1 cellular context compared by ENCODE assay signal in genomic region chr2:241088376-241088775, GRCh38.
A peak's percentile ranks its signal among the peaks of the same experiment; 100 is the strongest.
TF ChIP-seq lines count a peak whose summit lies in the region.

No MANE protein-coding gene starts in this region.

TF ChIP-seq in GM12878, 131 proteins besides CTCF, POLR2A, EP300 and RAD21 (continued from another document and continues in another):
- TF ChIP-seq NFYA (IDR thresholded peaks at IDR 0.05; ENCODE audit: borderline replicate concordance, low read depth, low read length) = no peak
- TF ChIP-seq ZNF274 (IDR thresholded peaks at IDR 0.05; ENCODE audit: insufficient read depth, insufficient read length) = no peak
- TF ChIP-seq SIN3A (IDR thresholded peaks at IDR 0.05; ENCODE audit: low read depth, low read length) = no peak
- TF ChIP-seq ATF7 (IDR thresholded peaks at IDR 0.05; ENCODE audit: low read depth) = no peak
- TF ChIP-seq ZNF207 (IDR thresholded peaks at IDR 0.05; ENCODE audit: borderline replicate concordance) = no peak
- no peak for TF ChIP-seq EGR1 (IDR thresholded peaks at IDR 0.05; ENCODE audit: borderline replicate concordance in 1 of 2, low read depth in 2 of 2, low read length in 2 of 2)
- TF ChIP-seq GABPA (IDR thresholded peaks at IDR 0.05; ENCODE audit: low read depth) = 0 out of 2 replicates have a peak, but pooled peaks have one; percentile 24
- TF ChIP-seq ZNF24 (IDR thresholded peaks at IDR 0.05) = no peak
- TF ChIP-seq, protein P1, sequence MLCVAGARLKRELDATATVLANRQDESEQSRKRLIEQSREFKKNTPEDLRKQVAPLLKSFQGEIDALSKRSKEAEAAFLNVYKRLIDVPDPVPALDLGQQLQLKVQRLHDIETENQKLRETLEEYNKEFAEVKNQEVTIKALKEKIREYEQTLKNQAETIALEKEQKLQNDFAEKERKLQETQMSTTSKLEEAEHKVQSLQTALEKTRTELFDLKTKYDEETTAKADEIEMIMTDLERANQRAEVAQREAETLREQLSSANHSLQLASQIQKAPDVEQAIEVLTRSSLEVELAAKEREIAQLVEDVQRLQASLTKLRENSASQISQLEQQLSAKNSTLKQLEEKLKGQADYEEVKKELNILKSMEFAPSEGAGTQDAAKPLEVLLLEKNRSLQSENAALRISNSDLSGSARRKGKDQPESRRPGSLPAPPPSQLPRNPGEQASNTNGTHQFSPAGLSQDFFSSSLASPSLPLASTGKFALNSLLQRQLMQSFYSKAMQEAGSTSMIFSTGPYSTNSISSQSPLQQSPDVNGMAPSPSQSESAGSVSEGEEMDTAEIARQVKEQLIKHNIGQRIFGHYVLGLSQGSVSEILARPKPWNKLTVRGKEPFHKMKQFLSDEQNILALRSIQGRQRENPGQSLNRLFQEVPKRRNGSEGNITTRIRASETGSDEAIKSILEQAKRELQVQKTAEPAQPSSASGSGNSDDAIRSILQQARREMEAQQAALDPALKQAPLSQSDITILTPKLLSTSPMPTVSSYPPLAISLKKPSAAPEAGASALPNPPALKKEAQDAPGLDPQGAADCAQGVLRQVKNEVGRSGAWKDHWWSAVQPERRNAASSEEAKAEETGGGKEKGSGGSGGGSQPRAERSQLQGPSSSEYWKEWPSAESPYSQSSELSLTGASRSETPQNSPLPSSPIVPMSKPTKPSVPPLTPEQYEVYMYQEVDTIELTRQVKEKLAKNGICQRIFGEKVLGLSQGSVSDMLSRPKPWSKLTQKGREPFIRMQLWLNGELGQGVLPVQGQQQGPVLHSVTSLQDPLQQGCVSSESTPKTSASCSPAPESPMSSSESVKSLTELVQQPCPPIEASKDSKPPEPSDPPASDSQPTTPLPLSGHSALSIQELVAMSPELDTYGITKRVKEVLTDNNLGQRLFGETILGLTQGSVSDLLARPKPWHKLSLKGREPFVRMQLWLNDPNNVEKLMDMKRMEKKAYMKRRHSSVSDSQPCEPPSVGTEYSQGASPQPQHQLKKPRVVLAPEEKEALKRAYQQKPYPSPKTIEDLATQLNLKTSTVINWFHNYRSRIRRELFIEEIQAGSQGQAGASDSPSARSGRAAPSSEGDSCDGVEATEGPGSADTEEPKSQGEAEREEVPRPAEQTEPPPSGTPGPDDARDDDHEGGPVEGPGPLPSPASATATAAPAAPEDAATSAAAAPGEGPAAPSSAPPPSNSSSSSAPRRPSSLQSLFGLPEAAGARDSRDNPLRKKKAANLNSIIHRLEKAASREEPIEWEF (IDR thresholded peaks at IDR 0.05; ENCODE audit: insufficient replicate concordance, low read depth, low read length) = no peak
- no peak for TF ChIP-seq USF1 (IDR thresholded peaks at IDR 0.05; ENCODE audit: borderline replicate concordance, extremely low read length, insufficient read depth, low read depth, low read length)
- TF ChIP-seq JUNB (IDR thresholded peaks at IDR 0.05) = no peak
- no peak for TF ChIP-seq DPF2 (IDR thresholded peaks at IDR 0.05)
- no peak for TF ChIP-seq MYC (IDR thresholded peaks at IDR 0.05; ENCODE audit: insufficient read depth, insufficient read length, insufficient replicate concordance, low read length, severe bottlenecking)
- TF ChIP-seq, protein P2, sequence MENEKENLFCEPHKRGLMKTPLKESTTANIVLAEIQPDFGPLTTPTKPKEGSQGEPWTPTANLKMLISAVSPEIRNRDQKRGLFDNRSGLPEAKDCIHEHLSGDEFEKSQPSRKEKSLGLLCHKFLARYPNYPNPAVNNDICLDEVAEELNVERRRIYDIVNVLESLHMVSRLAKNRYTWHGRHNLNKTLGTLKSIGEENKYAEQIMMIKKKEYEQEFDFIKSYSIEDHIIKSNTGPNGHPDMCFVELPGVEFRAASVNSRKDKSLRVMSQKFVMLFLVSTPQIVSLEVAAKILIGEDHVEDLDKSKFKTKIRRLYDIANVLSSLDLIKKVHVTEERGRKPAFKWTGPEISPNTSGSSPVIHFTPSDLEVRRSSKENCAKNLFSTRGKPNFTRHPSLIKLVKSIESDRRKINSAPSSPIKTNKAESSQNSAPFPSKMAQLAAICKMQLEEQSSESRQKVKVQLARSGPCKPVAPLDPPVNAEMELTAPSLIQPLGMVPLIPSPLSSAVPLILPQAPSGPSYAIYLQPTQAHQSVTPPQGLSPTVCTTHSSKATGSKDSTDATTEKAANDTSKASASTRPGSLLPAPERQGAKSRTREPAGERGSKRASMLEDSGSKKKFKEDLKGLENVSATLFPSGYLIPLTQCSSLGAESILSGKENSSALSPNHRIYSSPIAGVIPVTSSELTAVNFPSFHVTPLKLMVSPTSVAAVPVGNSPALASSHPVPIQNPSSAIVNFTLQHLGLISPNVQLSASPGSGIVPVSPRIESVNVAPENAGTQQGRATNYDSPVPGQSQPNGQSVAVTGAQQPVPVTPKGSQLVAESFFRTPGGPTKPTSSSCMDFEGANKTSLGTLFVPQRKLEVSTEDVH (IDR thresholded peaks at IDR 0.05; ENCODE audit: low read depth, partially characterized antibody) = no peak
- no peak for TF ChIP-seq RCOR1 (conservative IDR thresholded peaks at IDR 0.05; ENCODE audit: low read depth, low read length)
- TF ChIP-seq HDAC2 (IDR thresholded peaks at IDR 0.05) = no peak
- no peak for TF ChIP-seq TBL1XR1 (IDR thresholded peaks at IDR 0.05; ENCODE audit: low read depth, low read length)
- TF ChIP-seq, protein P3, sequence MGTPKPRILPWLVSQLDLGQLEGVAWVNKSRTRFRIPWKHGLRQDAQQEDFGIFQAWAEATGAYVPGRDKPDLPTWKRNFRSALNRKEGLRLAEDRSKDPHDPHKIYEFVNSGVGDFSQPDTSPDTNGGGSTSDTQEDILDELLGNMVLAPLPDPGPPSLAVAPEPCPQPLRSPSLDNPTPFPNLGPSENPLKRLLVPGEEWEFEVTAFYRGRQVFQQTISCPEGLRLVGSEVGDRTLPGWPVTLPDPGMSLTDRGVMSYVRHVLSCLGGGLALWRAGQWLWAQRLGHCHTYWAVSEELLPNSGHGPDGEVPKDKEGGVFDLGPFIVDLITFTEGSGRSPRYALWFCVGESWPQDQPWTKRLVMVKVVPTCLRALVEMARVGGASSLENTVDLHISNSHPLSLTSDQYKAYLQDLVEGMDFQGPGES (IDR thresholded peaks at IDR 0.05) = no peak
- TF ChIP-seq NBN (IDR thresholded peaks at IDR 0.05) = no peak
- no peak for TF ChIP-seq SMAD5 (IDR thresholded peaks at IDR 0.05; ENCODE audit: low read depth)
- no peak for TF ChIP-seq NFIC (IDR thresholded peaks at IDR 0.05; ENCODE audit: low read depth, low read length)
- TF ChIP-seq TCF3 (IDR thresholded peaks at IDR 0.05; ENCODE audit: borderline replicate concordance, insufficient read depth, low read depth, low read length) = no peak
- TF ChIP-seq STAT1 (conservative IDR thresholded peaks at IDR 0.05) = no peak
- TF ChIP-seq MTA3 (IDR thresholded peaks at IDR 0.05; ENCODE audit: borderline replicate concordance, low read length) = no peak
- TF ChIP-seq, protein P4, sequence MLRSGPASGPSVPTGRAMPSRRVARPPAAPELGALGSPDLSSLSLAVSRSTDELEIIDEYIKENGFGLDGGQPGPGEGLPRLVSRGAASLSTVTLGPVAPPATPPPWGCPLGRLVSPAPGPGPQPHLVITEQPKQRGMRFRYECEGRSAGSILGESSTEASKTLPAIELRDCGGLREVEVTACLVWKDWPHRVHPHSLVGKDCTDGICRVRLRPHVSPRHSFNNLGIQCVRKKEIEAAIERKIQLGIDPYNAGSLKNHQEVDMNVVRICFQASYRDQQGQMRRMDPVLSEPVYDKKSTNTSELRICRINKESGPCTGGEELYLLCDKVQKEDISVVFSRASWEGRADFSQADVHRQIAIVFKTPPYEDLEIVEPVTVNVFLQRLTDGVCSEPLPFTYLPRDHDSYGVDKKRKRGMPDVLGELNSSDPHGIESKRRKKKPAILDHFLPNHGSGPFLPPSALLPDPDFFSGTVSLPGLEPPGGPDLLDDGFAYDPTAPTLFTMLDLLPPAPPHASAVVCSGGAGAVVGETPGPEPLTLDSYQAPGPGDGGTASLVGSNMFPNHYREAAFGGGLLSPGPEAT (IDR thresholded peaks at IDR 0.05; ENCODE audit: low read depth) = peak; percentile 14; the same call in 1 of the 2 replicates
- no peak for TF ChIP-seq FOXM1 (IDR thresholded peaks at IDR 0.05; ENCODE audit: low read depth, low read length)
- no peak for TF ChIP-seq SMARCA5 (IDR thresholded peaks at IDR 0.05)
- TF ChIP-seq, protein P5, sequence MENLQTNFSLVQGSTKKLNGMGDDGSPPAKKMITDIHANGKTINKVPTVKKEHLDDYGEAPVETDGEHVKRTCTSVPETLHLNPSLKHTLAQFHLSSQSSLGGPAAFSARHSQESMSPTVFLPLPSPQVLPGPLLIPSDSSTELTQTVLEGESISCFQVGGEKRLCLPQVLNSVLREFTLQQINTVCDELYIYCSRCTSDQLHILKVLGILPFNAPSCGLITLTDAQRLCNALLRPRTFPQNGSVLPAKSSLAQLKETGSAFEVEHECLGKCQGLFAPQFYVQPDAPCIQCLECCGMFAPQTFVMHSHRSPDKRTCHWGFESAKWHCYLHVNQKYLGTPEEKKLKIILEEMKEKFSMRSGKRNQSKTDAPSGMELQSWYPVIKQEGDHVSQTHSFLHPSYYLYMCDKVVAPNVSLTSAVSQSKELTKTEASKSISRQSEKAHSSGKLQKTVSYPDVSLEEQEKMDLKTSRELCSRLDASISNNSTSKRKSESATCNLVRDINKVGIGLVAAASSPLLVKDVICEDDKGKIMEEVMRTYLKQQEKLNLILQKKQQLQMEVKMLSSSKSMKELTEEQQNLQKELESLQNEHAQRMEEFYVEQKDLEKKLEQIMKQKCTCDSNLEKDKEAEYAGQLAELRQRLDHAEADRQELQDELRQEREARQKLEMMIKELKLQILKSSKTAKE (IDR thresholded peaks at IDR 0.05; ENCODE audit: low read depth, poor library complexity, severe bottlenecking) = no peak
- TF ChIP-seq, protein P6, sequence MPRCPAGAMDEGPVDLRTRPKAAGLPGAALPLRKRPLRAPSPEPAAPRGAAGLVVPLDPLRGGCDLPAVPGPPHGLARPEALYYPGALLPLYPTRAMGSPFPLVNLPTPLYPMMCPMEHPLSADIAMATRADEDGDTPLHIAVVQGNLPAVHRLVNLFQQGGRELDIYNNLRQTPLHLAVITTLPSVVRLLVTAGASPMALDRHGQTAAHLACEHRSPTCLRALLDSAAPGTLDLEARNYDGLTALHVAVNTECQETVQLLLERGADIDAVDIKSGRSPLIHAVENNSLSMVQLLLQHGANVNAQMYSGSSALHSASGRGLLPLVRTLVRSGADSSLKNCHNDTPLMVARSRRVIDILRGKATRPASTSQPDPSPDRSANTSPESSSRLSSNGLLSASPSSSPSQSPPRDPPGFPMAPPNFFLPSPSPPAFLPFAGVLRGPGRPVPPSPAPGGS (IDR thresholded peaks at IDR 0.05; ENCODE audit: borderline replicate concordance, insufficient read depth, low read depth, low read length, poor library complexity, severe bottlenecking) = no peak
- 0 out of 2 replicates have a peak, but pooled peaks have one; percentile 8 for TF ChIP-seq GATAD2B (conservative IDR thresholded peaks at IDR 0.05; ENCODE audit: low read depth)
- no peak for TF ChIP-seq E4F1 (IDR thresholded peaks at IDR 0.05; ENCODE audit: borderline replicate concordance, partially characterized antibody)
- TF ChIP-seq CBFB (IDR thresholded peaks at IDR 0.05; ENCODE audit: low read depth) = no peak
- TF ChIP-seq TAF1 (IDR thresholded peaks at IDR 0.05; ENCODE audit: borderline replicate concordance, low read depth, low read length) = no peak
- TF ChIP-seq NFXL1 (IDR thresholded peaks at IDR 0.05; ENCODE audit: borderline replicate concordance) = no peak
- no peak for TF ChIP-seq ETV6 (conservative IDR thresholded peaks at IDR 0.05 in 1 of 2, IDR thresholded peaks at IDR 0.05 in 1 of 2; ENCODE audit: borderline replicate concordance in 1 of 2, low read depth in 1 of 2)
- peak; percentile 6; the same call in 1 of the 2 replicates for TF ChIP-seq LARP7 (IDR thresholded peaks at IDR 0.05)
- 0 out of 4 replicates have a peak, but pooled peaks of 1 of the 2 experiments have one; percentile 5 for TF ChIP-seq IKZF2 (IDR thresholded peaks at IDR 0.05)
- TF ChIP-seq EED (IDR thresholded peaks at IDR 0.05; ENCODE audit: low read depth) = peak; percentile 6; the same call in 1 of the 2 replicates
- TF ChIP-seq EZH2 (IDR thresholded peaks at IDR 0.05; ENCODE audit: borderline replicate concordance, control insufficient read depth, low read depth, low read length) = no peak
- TF ChIP-seq, protein P7, sequence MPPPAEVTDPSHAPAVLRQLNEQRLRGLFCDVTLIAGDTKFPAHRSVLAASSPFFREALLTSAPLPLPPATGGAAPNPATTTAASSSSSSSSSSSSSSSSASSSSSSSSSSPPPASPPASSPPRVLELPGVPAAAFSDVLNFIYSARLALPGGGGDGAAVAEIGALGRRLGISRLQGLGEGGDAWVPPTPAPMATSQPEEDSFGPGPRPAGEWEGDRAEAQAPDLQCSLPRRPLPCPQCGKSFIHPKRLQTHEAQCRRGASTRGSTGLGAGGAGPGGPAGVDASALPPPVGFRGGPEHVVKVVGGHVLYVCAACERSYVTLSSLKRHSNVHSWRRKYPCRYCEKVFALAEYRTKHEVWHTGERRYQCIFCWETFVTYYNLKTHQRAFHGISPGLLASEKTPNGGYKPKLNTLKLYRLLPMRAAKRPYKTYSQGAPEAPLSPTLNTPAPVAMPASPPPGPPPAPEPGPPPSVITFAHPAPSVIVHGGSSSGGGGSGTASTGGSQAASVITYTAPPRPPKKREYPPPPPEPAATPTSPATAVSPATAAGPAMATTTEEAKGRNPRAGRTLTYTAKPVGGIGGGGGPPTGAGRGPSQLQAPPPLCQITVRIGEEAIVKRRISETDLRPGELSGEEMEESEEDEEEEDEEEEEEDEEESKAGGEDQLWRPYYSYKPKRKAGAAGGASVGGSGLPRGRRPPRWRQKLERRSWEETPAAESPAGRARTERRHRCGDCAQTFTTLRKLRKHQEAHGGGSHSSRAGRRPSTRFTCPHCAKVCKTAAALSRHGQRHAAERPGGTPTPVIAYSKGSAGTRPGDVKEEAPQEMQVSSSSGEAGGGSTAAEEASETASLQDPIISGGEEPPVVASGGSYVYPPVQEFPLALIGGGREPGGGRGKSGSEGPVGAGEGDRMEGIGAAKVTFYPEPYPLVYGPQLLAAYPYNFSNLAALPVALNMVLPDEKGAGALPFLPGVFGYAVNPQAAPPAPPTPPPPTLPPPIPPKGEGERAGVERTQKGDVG (CRISPR knock-in tag; IDR thresholded peaks at IDR 0.05) = no peak
- peak; percentile 24; the same call in 1 of the 3 replicates for TF ChIP-seq POU2F2 (IDR thresholded peaks at IDR 0.05; ENCODE audit: borderline replicate concordance, low read depth, low read length)
